12 cellular contexts compared by ENCODE assay signal in the genomic region with DNA sequence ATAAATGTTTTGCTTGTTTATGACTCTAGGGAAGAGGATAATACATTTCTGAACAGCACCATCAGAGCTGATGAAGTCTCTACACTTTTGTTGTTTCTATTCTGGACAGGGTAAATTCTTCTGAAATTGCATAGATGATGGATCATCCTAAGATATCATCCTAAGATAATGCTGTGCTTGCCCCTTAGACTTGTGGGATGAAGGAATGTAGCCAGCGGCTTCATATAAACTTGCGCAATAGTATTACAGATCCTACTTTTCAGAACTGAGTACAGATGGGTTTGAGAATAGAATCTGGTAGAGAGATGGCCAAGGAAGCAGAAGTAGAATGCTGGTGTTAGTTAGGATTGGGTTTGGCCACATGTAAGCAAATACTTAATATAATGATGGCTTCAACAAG.
"Had no signal": no experiment of that assay in that cellular context is flagged by ENCODE, and none has a peak within 500 bp of the region (broad histone marks: within the 10 kb centered on the region; RNA-seq: fewer than 3 reads in every experiment).

No MANE protein-coding gene starts in this region.

- FAIRE-seq: kidney had no signal

- H3K27ac ChIP-seq: left ventricle myocardium inferior had no signal

- H3K36me3 ChIP-seq: left ventricle myocardium inferior had no signal

- H3K27me3 Mint-ChIP-seq: activated naive CD4-positive, alpha-beta T cell treated with anti-CD3 and anti-CD28 coated beads, Interleukin-2, amount 10 ng/mL, durations not matched to agents 7 days and 5 days; natural killer cell treated with Interleukin-12 subunit alpha and Interleukin-12 subunit beta and Interleukin-15 and Interleukin-18, amount 100 ng/mL, for 72 hours; type B pancreatic cell had no signal

- H3K27ac Mint-ChIP-seq: activated CD4-positive, alpha-beta memory T cell treated with anti-CD3 and anti-CD28 coated beads for 36 hours; activated naive CD4-positive, alpha-beta T cell treated with anti-CD3 and anti-CD28 coated beads, Interleukin-2, amount 10 ng/mL, durations not matched to agents 7 days and 5 days; activated T-cell treated with anti-CD3 and anti-CD28 coated beads, Interleukin-2, amount 50 U/mL, for 24 hours; effector memory CD8-positive, alpha-beta T cell; natural killer cell treated with Interleukin-12 subunit alpha and Interleukin-12 subunit beta and Interleukin-15 and Interleukin-18, amount 100 ng/mL, for 72 hours; type B pancreatic cell had no signal

- H3K4me1 Mint-ChIP-seq: activated naive CD4-positive, alpha-beta T cell treated with anti-CD3 and anti-CD28 coated beads, Interleukin-2, amount 10 ng/mL, durations not matched to agents 7 days and 5 days had no signal

- H3K9me3 Mint-ChIP-seq: activated CD4-positive, alpha-beta memory T cell treated with anti-CD3 and anti-CD28 coated beads for 36 hours; activated naive CD4-positive, alpha-beta T cell treated with anti-CD3 and anti-CD28 coated beads, Interleukin-2, amount 10 ng/mL, durations not matched to agents 7 days and 5 days; activated T-cell treated with anti-CD3 and anti-CD28 coated beads, Interleukin-2, amount 50 U/mL, for 24 hours; effector memory CD8-positive, alpha-beta T cell; natural killer cell treated with Interleukin-12 subunit alpha and Interleukin-12 subunit beta and Interleukin-15 and Interleukin-18, amount 100 ng/mL, for 72 hours had no signal

- H3K4me3 ChIP-seq: left ventricle myocardium inferior had no signal

- H3K4me3 Mint-ChIP-seq: activated CD4-positive, alpha-beta memory T cell treated with anti-CD3 and anti-CD28 coated beads for 36 hours; activated naive CD4-positive, alpha-beta T cell treated with anti-CD3 and anti-CD28 coated beads, Interleukin-2, amount 10 ng/mL, durations not matched to agents 7 days and 5 days; activated T-cell treated with anti-CD3 and anti-CD28 coated beads, Interleukin-2, amount 50 U/mL, for 24 hours; effector memory CD8-positive, alpha-beta T cell; natural killer cell treated with Interleukin-12 subunit alpha and Interleukin-12 subunit beta and Interleukin-15 and Interleukin-18, amount 100 ng/mL, for 72 hours; type B pancreatic cell had no signal

- DNase-seq: activated CD4-positive, alpha-beta memory T cell treated with anti-CD3 and anti-CD28 coated beads for 36 hours; activated naive CD4-positive, alpha-beta T cell treated with anti-CD3 and anti-CD28 coated beads, Interleukin-2, amount 10 ng/mL, durations not matched to agents 7 days and 5 days; activated T-cell treated with anti-CD3 and anti-CD28 coated beads, Interleukin-2, amount 50 U/mL, for 24 hours; dermis blood vessel endothelial cell; effector memory CD8-positive, alpha-beta T cell; hippocampal formation; kidney; left ventricle myocardium inferior; posterior cingulate gyrus; stimulated activated naive CD8-positive, alpha-beta T cell treated with anti-CD3 and anti-CD28 coated beads, Interleukin-15, Interleukin-2, amounts not matched to agents 100 U/mL and 50 U/mL, for 24 hours had no signal

- ATAC-seq: effector memory CD8-positive, alpha-beta T cell; natural killer cell treated with Interleukin-12 subunit alpha and Interleukin-12 subunit beta and Interleukin-15 and Interleukin-18, amount 100 ng/mL, for 72 hours; stimulated activated naive CD8-positive, alpha-beta T cell treated with anti-CD3 and anti-CD28 coated beads, Interleukin-15, Interleukin-2, amounts not matched to agents 100 U/mL and 50 U/mL, for 24 hours had no signal

- H3K9me3 ChIP-seq: left ventricle myocardium inferior had no signal

- H3K36me3 Mint-ChIP-seq: activated CD4-positive, alpha-beta memory T cell treated with anti-CD3 and anti-CD28 coated beads for 36 hours; activated naive CD4-positive, alpha-beta T cell treated with anti-CD3 and anti-CD28 coated beads, Interleukin-2, amount 10 ng/mL, durations not matched to agents 7 days and 5 days; natural killer cell treated with Interleukin-12 subunit alpha and Interleukin-12 subunit beta and Interleukin-15 and Interleukin-18, amount 100 ng/mL, for 72 hours; type B pancreatic cell had no signal
